1 cellular context compared by ENCODE assay signal in genomic region chr15:80207887-80208286, GRCh38.
TF ChIP-seq lines count a peak whose summit lies in the region.

No MANE protein-coding gene starts in this region.

TF ChIP-seq in HepG2, 621 proteins besides CTCF, POLR2A, EP300 and RAD21 (continues in another document):
- peak; percentile 43; the same call in 1 of the 2 replicates for TF ChIP-seq CREM (IDR thresholded peaks at IDR 0.05)
- no peak for TF ChIP-seq CREM (CRISPR knock-in tag; IDR thresholded peaks at IDR 0.05)
- TF ChIP-seq FOXJ3 (CRISPR knock-in tag; IDR thresholded peaks at IDR 0.05; ENCODE audit: borderline replicate concordance), result peak; percentile 61; the same call in 1 of the 2 replicates
- TF ChIP-seq RXRB (CRISPR knock-in tag; IDR thresholded peaks at IDR 0.05; ENCODE audit: borderline replicate concordance), result no peak
- no peak for TF ChIP-seq ZNF460 (CRISPR knock-in tag; IDR thresholded peaks at IDR 0.05; ENCODE audit: borderline replicate concordance)
- no peak for TF ChIP-seq GLMP (CRISPR knock-in tag; IDR thresholded peaks at IDR 0.05; ENCODE audit: borderline replicate concordance)
- TF ChIP-seq SOX13 (IDR thresholded peaks at IDR 0.05), result no peak
- TF ChIP-seq SOX13 (CRISPR knock-in tag; conservative IDR thresholded peaks at IDR 0.05 in 1 of 2, IDR thresholded peaks at IDR 0.05 in 1 of 2), result peak in 1 of 2 experiments; percentile 60; a peak in 2 of 4 replicates
- no peak for TF ChIP-seq ZNF510 (CRISPR knock-in tag; IDR thresholded peaks at IDR 0.05; ENCODE audit: low read depth)
- TF ChIP-seq AHR (CRISPR knock-in tag; IDR thresholded peaks at IDR 0.05), result no peak
- TF ChIP-seq HOXA9 (CRISPR knock-in tag; IDR thresholded peaks at IDR 0.05; ENCODE audit: borderline replicate concordance), result no peak
- no peak for TF ChIP-seq ZNF883 (CRISPR knock-in tag; IDR thresholded peaks at IDR 0.05; ENCODE audit: not compliant biosample characterization)
- TF ChIP-seq ZNF362 (CRISPR knock-in tag; IDR thresholded peaks at IDR 0.05; ENCODE audit: borderline replicate concordance), result no peak
- TF ChIP-seq PAWR (CRISPR knock-in tag; IDR thresholded peaks at IDR 0.05; ENCODE audit: borderline replicate concordance), result no peak
- TF ChIP-seq YEATS4 (CRISPR knock-in tag; IDR thresholded peaks at IDR 0.05; ENCODE audit: borderline replicate concordance), result no peak
- peak; percentile 49; the same call in 1 of the 2 replicates for TF ChIP-seq SALL1 (CRISPR knock-in tag; IDR thresholded peaks at IDR 0.05)
- TF ChIP-seq SMAD9 (CRISPR knock-in tag; IDR thresholded peaks at IDR 0.05), result no peak
- no peak for TF ChIP-seq HIVEP1 (CRISPR knock-in tag; IDR thresholded peaks at IDR 0.05)
- TF ChIP-seq ZNF784 (CRISPR knock-in tag; IDR thresholded peaks at IDR 0.05; ENCODE audit: borderline replicate concordance), result no peak
- TF ChIP-seq ZNF644 (CRISPR knock-in tag; IDR thresholded peaks at IDR 0.05; ENCODE audit: low read depth), result 0 out of 2 replicates have a peak, but pooled peaks have one; percentile 30
- TF ChIP-seq XRCC5 (optimal IDR thresholded peaks at IDR 0.05; ENCODE audit: low read length), result no peak
- TF ChIP-seq RARG (CRISPR knock-in tag; IDR thresholded peaks at IDR 0.05; ENCODE audit: low read depth), result no peak
- no peak for TF ChIP-seq SATB2 (CRISPR knock-in tag; IDR thresholded peaks at IDR 0.05)
- no peak for TF ChIP-seq ZFY (CRISPR knock-in tag; IDR thresholded peaks at IDR 0.05)
- TF ChIP-seq ZZZ3 (CRISPR knock-in tag; IDR thresholded peaks at IDR 0.05; ENCODE audit: borderline replicate concordance), result no peak
- 0 out of 2 replicates have a peak, but pooled peaks have one; percentile 26 for TF ChIP-seq KDM6A (CRISPR knock-in tag; IDR thresholded peaks at IDR 0.05; ENCODE audit: low read depth)
- TF ChIP-seq MTA1 (CRISPR knock-in tag; IDR thresholded peaks at IDR 0.05; ENCODE audit: borderline replicate concordance), result no peak
- TF ChIP-seq ZNF235 (CRISPR knock-in tag; IDR thresholded peaks at IDR 0.05; ENCODE audit: borderline replicate concordance), result no peak
- no peak for TF ChIP-seq POLR2AphosphoS5 (IDR thresholded peaks at IDR 0.05; ENCODE audit: low read depth, low read length)
- 0 out of 2 replicates have a peak, but pooled peaks have one; percentile 15 for TF ChIP-seq SIX1 (CRISPR knock-in tag; IDR thresholded peaks at IDR 0.05; ENCODE audit: borderline replicate concordance)
- TF ChIP-seq ZNF563 (CRISPR knock-in tag; IDR thresholded peaks at IDR 0.05), result no peak
- no peak for TF ChIP-seq ZNF124 (CRISPR knock-in tag; IDR thresholded peaks at IDR 0.05)
- no peak for TF ChIP-seq HOXA7 (CRISPR knock-in tag; IDR thresholded peaks at IDR 0.05)
- no peak for TF ChIP-seq ZBTB2 (CRISPR knock-in tag; IDR thresholded peaks at IDR 0.05; ENCODE audit: low read depth)
- TF ChIP-seq HNF4A (CRISPR knock-in tag; IDR thresholded peaks at IDR 0.05), result peak; percentile 93
- TF ChIP-seq HNF4G (IDR thresholded peaks at IDR 0.05; ENCODE audit: borderline replicate concordance, low read depth, low read length), result peak; percentile 90
- TF ChIP-seq HNF4G (CRISPR knock-in tag; IDR thresholded peaks at IDR 0.05; ENCODE audit: borderline replicate concordance, low read depth), result no peak
- TF ChIP-seq FOXP4 (CRISPR knock-in tag; IDR thresholded peaks at IDR 0.05), result no peak
- TF ChIP-seq ZNF746 (CRISPR knock-in tag; IDR thresholded peaks at IDR 0.05), result no peak
- no peak for TF ChIP-seq NR0B2 (CRISPR knock-in tag; IDR thresholded peaks at IDR 0.05)
- 0 out of 2 replicates have a peak, but pooled peaks have one; percentile 12 for TF ChIP-seq DRAP1 (CRISPR knock-in tag; IDR thresholded peaks at IDR 0.05)
- no peak for TF ChIP-seq ZFP36 (IDR thresholded peaks at IDR 0.05; ENCODE audit: borderline replicate concordance, low read depth, low read length, partially characterized antibody)
- no peak for TF ChIP-seq PHF8 (CRISPR knock-in tag; IDR thresholded peaks at IDR 0.05)
- no peak for TF ChIP-seq ZBTB26 (CRISPR knock-in tag; IDR thresholded peaks at IDR 0.05; ENCODE audit: borderline replicate concordance)
- no peak for TF ChIP-seq RFX1 (IDR thresholded peaks at IDR 0.05)
- peak; percentile 35; the same call in 1 of the 2 replicates for TF ChIP-seq FOXO1 (CRISPR knock-in tag; IDR thresholded peaks at IDR 0.05)
- peak; percentile 31; the same call in 1 of the 2 replicates for TF ChIP-seq ZGPAT (CRISPR knock-in tag; IDR thresholded peaks at IDR 0.05)
- TF ChIP-seq ELF1 (CRISPR knock-in tag; IDR thresholded peaks at IDR 0.05), result 0 out of 2 replicates have a peak, but pooled peaks have one; percentile 24
- TF ChIP-seq PHF20 (CRISPR knock-in tag; IDR thresholded peaks at IDR 0.05), result no peak
- peak; percentile 55; the same call in 1 of the 2 replicates for TF ChIP-seq HDAC2 (CRISPR knock-in tag; IDR thresholded peaks at IDR 0.05)
- TF ChIP-seq BHLHE40 (IDR thresholded peaks at IDR 0.05; ENCODE audit: low read length), result no peak
- no peak for TF ChIP-seq HCFC1 (IDR thresholded peaks at IDR 0.05; ENCODE audit: low read depth, low read length)
- no peak for TF ChIP-seq ZNF639 (CRISPR knock-in tag; conservative IDR thresholded peaks at IDR 0.05)
- no peak for TF ChIP-seq ZNF703 (CRISPR knock-in tag; IDR thresholded peaks at IDR 0.05; ENCODE audit: borderline replicate concordance)
- no peak for TF ChIP-seq ZFP36L2 (CRISPR knock-in tag; IDR thresholded peaks at IDR 0.05)
- no peak for TF ChIP-seq KDM5B (CRISPR knock-in tag; IDR thresholded peaks at IDR 0.05; ENCODE audit: borderline replicate concordance)
- TF ChIP-seq ZNF776 (CRISPR knock-in tag; IDR thresholded peaks at IDR 0.05), result no peak
- no peak for TF ChIP-seq ZBTB42 (CRISPR knock-in tag; IDR thresholded peaks at IDR 0.05)
- TF ChIP-seq ARNTL (CRISPR knock-in tag; IDR thresholded peaks at IDR 0.05), result no peak
- TF ChIP-seq RNF2 (conservative IDR thresholded peaks at IDR 0.05; ENCODE audit: low read depth), result no peak
- peak; percentile 91; the same call in 1 of the 2 replicates for TF ChIP-seq NCOR1 (IDR thresholded peaks at IDR 0.05; ENCODE audit: borderline replicate concordance, low read length)
- peak; percentile 74 for TF ChIP-seq TEAD3 (CRISPR knock-in tag; optimal IDR thresholded peaks at IDR 0.05; ENCODE audit: borderline replicate concordance)
- TF ChIP-seq PAX8 (CRISPR knock-in tag; IDR thresholded peaks at IDR 0.05; ENCODE audit: borderline replicate concordance), result no peak
- peak; percentile 46; the same call in 1 of the 2 replicates for TF ChIP-seq ZNF614 (CRISPR knock-in tag; IDR thresholded peaks at IDR 0.05; ENCODE audit: borderline replicate concordance)
